Comparison of ENCODE assay signal across 13 cellular contexts in genomic region chr9:108521063-108521462, GRCh38.
DNase-seq lines count a peak whose midpoint lies in the region; ATAC-seq lines count a peak whose summit lies in the region.
"Had no signal": no experiment of that assay in that cellular context is flagged by ENCODE, and none has a peak within 500 bp of the region (broad histone marks: within the 10 kb centered on the region; RNA-seq: fewer than 3 reads in every experiment).

No MANE protein-coding gene starts in this region.

- ATAC-seq in Right ventricle myocardium inferior = no peak
- ATAC-seq in HG03039 (IDR thresholded peaks at IDR 0.05; ENCODE audit: unreplicated experiment) = no peak
- ATAC-seq: GM23338 had no signal

- DNase-seq in EH (ENCODE audit: low read depth) (peak; percentile 81), RPMI7951 (ENCODE audit: low read depth) (peak; percentile 80), epidermal melanocyte (ENCODE audit: insufficient read length, low spot score) (peak; percentile 46), myocyte (ENCODE audit: low read depth) (peak; percentile 67), SW480 (ENCODE audit: low spot score) (no peak), Right ventricle myocardium inferior (ENCODE audit: missing footprints) (no peak), hippocampal formation (lab: John Stamatoyannopoulos, UW) (no peak)
- DNase-seq: activated T-cell treated with anti-CD3 and anti-CD28 coated beads, Interleukin-2, amount 50 U/mL, for 48 hours; DMS 273 treated with DMSO at 0.1 percent for 48 hours; dorsolateral prefrontal cortex; NCI-H1092 had no signal

- intact Hi-C loops in Right ventricle myocardium inferior (cut with DNase I) = no loop called here

Comparison
In these comparisons a context has a peak if more than half of its experiments do, and no peak if none do; other contexts are left out.
1. DNase-seq: peak in EH (single experiment), RPMI7951 (single experiment), epidermal melanocyte (single experiment) and myocyte (single experiment); none in SW480 (single experiment), Right ventricle myocardium inferior (single experiment) and hippocampal formation (0 of 2).